In genomic region chr17:45640141-45640850, GRCh38 we compare ENCODE assay signal across 8 cellular contexts.
DNase-seq lines count a peak whose midpoint lies in the region; ATAC-seq and TF ChIP-seq lines count a peak whose summit lies in the region.

No MANE protein-coding gene starts in this region.

- no peak overlapping the region for H3K18ac ChIP-seq in IMR-90 (ENCODE audit: low read depth, low read length)

- POLR2A ChIA-PET in IMR-90 (lab: Charles Lee; ENCODE audit: unreplicated experiment): no interaction called here

- H4K8ac ChIP-seq in IMR-90 (ENCODE audit: low read depth in 2 of 2, low read length in 2 of 2): no peak overlapping the region

- no peak overlapping the region for H2BK15ac ChIP-seq in IMR-90 (ENCODE audit: low read depth, low read length)

- no peak overlapping the region for H3K4ac ChIP-seq in IMR-90 (ENCODE audit: low read depth, low read length)

- no peaks in the 10 kb centered on the region for H3K79me1 ChIP-seq in IMR-90 (ENCODE audit: low read depth in 1 of 2, low read length in 2 of 2)

- TF ChIP-seq CTCF in IMR-90 (conservative IDR thresholded peaks at IDR 0.05; ENCODE audit: low read depth, low read length) (peak; percentile 97), fibroblast of mammary gland (conservative IDR thresholded peaks at IDR 0.05; ENCODE audit: control insufficient read depth, insufficient read depth, low read depth, low read length) (peak; percentile 99), neutrophil (IDR thresholded peaks at IDR 0.05) (peak; percentile 65), tibial artery (IDR thresholded peaks at IDR 0.05) (peak; percentile 88 to 98)

- no peak overlapping the region for H2AK5ac ChIP-seq in IMR-90 (ENCODE audit: low read depth, low read length)

- H3K27ac ChIP-seq in IMR-90 (ENCODE audit: insufficient read depth, low read length): no peak overlapping the region
- no peak overlapping the region for H3K27ac ChIP-seq in neutrophil
- H3K27ac ChIP-seq in tibial artery: no peak overlapping the region

- H3K56ac ChIP-seq in IMR-90 (ENCODE audit: extremely low read depth, insufficient read depth, low read length): no peak overlapping the region

- no peak for TF ChIP-seq POLR2A in IMR-90 (IDR thresholded peaks at IDR 0.05; ENCODE audit: low read depth, low read length)

- peaks cover 3% of the 10 kb centered on the region; the same call in 1 of the 2 replicates for H4K20me1 ChIP-seq in IMR-90 (ENCODE audit: insufficient read depth, low read length)

- DNase-seq in Ammon's horn (ENCODE audit: low spot score): peak; percentile 90
- DNase-seq in IMR-90: peak; percentile 76
- peak; percentile 75 for DNase-seq in activated CD8-positive, alpha-beta memory T cell treated with anti-CD3 and anti-CD28 coated beads, Interleukin-2, amount 50 U/mL, for 4 hours
- peak; percentile 76 for DNase-seq in fibroblast of mammary gland (ENCODE audit: low read depth)
- peak; percentile 60 to 73 for DNase-seq in tibial artery
- no peak for DNase-seq in DMS79 treated with DMSO at 0.1 percent for 48 hours (lab: John Stamatoyannopoulos, UW)
- no peak for DNase-seq in NCI-H1930 (lab: John Stamatoyannopoulos, UW)

- no peak overlapping the region for H2BK120ac ChIP-seq in IMR-90 (ENCODE audit: low read depth, low read length)

- peak; percentile 94 for TF ChIP-seq RAD21 in IMR-90 (IDR thresholded peaks at IDR 0.05; ENCODE audit: low read length)

- H3K9me3 ChIP-seq in IMR-90 (ENCODE audit: control insufficient read depth, insufficient read depth, low read length): no peaks in the 10 kb centered on the region
- H3K9me3 ChIP-seq in neutrophil: no peaks in the 10 kb centered on the region
- H3K9me3 ChIP-seq in tibial artery: no peaks in the 10 kb centered on the region

- H2BK5ac ChIP-seq in IMR-90 (ENCODE audit: low read depth, low read length, poor library complexity, severe bottlenecking): no peak overlapping the region

- WGBS in IMR-90 (ENCODE audit: extremely low coverage in 2 of 2, insufficient read length in 1 of 2), 2 experiments: 0% methylated on average over 2 of the region's 3 CpGs; no CpG with 5 or more reads in 1 of the 2 experiments

- H2AFZ ChIP-seq in IMR-90 (replicated peaks; ENCODE audit: low read length, poor library complexity): no peak overlapping the region

- no peak overlapping the region for H3K9ac ChIP-seq in IMR-90 (ENCODE audit: low read depth, low read length)

- peak; percentile 98 for ATAC-seq in IMR-90 (ENCODE audit: low read depth)

- no TSS peak for BruUV-seq in IMR-90 (replicated peaks; lab: Mats Ljungman, UMichigan)

- no peak overlapping the region for H4K5ac ChIP-seq in IMR-90 (ENCODE audit: low read depth, low read length)

- in situ Hi-C loops in IMR-90 (cut with MboI; ENCODE audit: low sequenced_read_pairs): loop anchor here (5.0 kb wide), 1 partner anchor 192 kb away; no protein-coding TSS in a partner anchor

- H4K91ac ChIP-seq in IMR-90 (ENCODE audit: insufficient read depth, low read depth, low read length): no peak overlapping the region

- no peaks in the 10 kb centered on the region; the same call in 1 of the 2 replicates for H3K27me3 ChIP-seq in IMR-90 (ENCODE audit: control insufficient read depth, insufficient read depth, low read length)
- peaks cover 40% of the 10 kb centered on the region for H3K27me3 ChIP-seq in neutrophil
- H3K27me3 ChIP-seq in tibial artery: peaks cover 0 to 9% of the 10 kb centered on the region in 2 donors

- CTCF ChIA-PET in IMR-90 (lab: Yijun Ruan, JAX): interaction anchor here (0.6 to 1.9 kb wide), 10 partner anchors 10 to 215 kb away, joined by 3 to 11 read pairs (median 4); no protein-coding TSS in a partner anchor

- no peak overlapping the region for H3K14ac ChIP-seq in IMR-90 (replicated peaks; ENCODE audit: low read depth, low read length)

- no peak overlapping the region for H2BK20ac ChIP-seq in IMR-90 (ENCODE audit: low read depth, low read length)

- no peaks in the 10 kb centered on the region for H3K4me1 ChIP-seq in IMR-90 (ENCODE audit: control insufficient read depth, insufficient read depth, low read length)
- H3K4me1 ChIP-seq in neutrophil (ENCODE audit: control insufficient read depth in 1 of 2, insufficient read depth in 1 of 2, low read depth in 1 of 2, low read length in 1 of 2): no peaks in the 10 kb centered on the region
- H3K4me1 ChIP-seq in tibial artery: no peaks in the 10 kb centered on the region

- H3K36me3 ChIP-seq in IMR-90 (ENCODE audit: control insufficient read depth, insufficient read depth, low read length): peaks cover 4% of the 10 kb centered on the region
- no peaks in the 10 kb centered on the region for H3K36me3 ChIP-seq in neutrophil
- H3K36me3 ChIP-seq in tibial artery: peaks cover 0 to 42% (median 15%) of the 10 kb centered on the region in 3 donors

- H3K4me2 ChIP-seq in IMR-90 (ENCODE audit: low read depth, low read length): no peak overlapping the region

- H3K23ac ChIP-seq in IMR-90 (ENCODE audit: low read depth, low read length): no peak overlapping the region

- dilution Hi-C loops in IMR-90 (cut with HindIII; ENCODE audit: low sequenced_read_pairs, unreplicated experiment): loop anchor here (25.0 kb wide), 1 partner anchor 222 kb away; no protein-coding TSS in a partner anchor

- intact Hi-C loops in IMR-90 (cut with micrococcal nuclease) (loop anchor here (1.0 to 5.0 kb wide), 3 partner anchors 192 to 307 kb away; no protein-coding TSS in a partner anchor), tibial artery (cut with DNase I; ENCODE audit: low total_unique reads) (loop anchor here (2.0 kb wide), 1 partner anchor 195 kb away; no protein-coding TSS in a partner anchor)

- H3K9me1 ChIP-seq in IMR-90 (ENCODE audit: insufficient read depth, low read length): no peaks in the 10 kb centered on the region

- H2AK9ac ChIP-seq in IMR-90 (replicated peaks; ENCODE audit: low read depth, low read length, poor library complexity): no peak overlapping the region

- H3K4me3 ChIP-seq in IMR-90 (ENCODE audit: insufficient read depth, low read depth, low read length) (no peak overlapping the region), fibroblast of mammary gland (ENCODE audit: control insufficient read depth, low read depth, low read length) (no peak overlapping the region), neutrophil (ENCODE audit: low read depth in 1 of 2, low read length in 1 of 2) (no peak overlapping the region), tibial artery (no peak overlapping the region)

TF ChIP-seq in IMR-90, 13 proteins besides CTCF, POLR2A, EP300 and RAD21:
- TF ChIP-seq, protein P1, sequence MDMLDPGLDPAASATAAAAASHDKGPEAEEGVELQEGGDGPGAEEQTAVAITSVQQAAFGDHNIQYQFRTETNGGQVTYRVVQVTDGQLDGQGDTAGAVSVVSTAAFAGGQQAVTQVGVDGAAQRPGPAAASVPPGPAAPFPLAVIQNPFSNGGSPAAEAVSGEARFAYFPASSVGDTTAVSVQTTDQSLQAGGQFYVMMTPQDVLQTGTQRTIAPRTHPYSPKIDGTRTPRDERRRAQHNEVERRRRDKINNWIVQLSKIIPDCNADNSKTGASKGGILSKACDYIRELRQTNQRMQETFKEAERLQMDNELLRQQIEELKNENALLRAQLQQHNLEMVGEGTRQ (IDR thresholded peaks at IDR 0.05; ENCODE audit: low read depth, low read length): no peak
- TF ChIP-seq SMC3 (IDR thresholded peaks at IDR 0.05; ENCODE audit: low read depth, low read length) (peak; percentile 80), FOS (IDR thresholded peaks at IDR 0.05; ENCODE audit: low read depth, low read length) (no peak)

Comparison
In these comparisons a context has a peak if more than half of its experiments do, and no peak if none do; other contexts are left out.
1. DNase-seq: peak in Ammon's horn (single experiment), IMR-90 (single experiment), activated CD8-positive, alpha-beta memory T cell treated with anti-CD3 and anti-CD28 coated beads, Interleukin-2, amount 50 U/mL, for 4 hours (single experiment), fibroblast of mammary gland (single experiment) and tibial artery (2 of 2); none in DMS79 treated with DMSO at 0.1 percent for 48 hours (single experiment) and NCI-H1930 (0 of 2).
2. Peak in every context shown above with its lines, with median percentiles within 50 percentile points of each other: CTCF ChIP-seq.